In genomic region chr2:109577630-109578029, GRCh38 we compare ENCODE assay signal across 1 cellular context. TPM values are rescaled to one million over a fixed set of nuclear protein-coding genes. Genes with fewer than 3 reads are reported as not detected.
"Had no signal": no experiment of that assay in that cellular context is flagged by ENCODE, and none has a peak within 500 bp of the region (broad histone marks: within the 10 kb centered on the region; RNA-seq: fewer than 3 reads in every experiment).

No MANE protein-coding gene starts in this region.

RNA-seq across cellular contexts. Expression of gene SEPTIN10, which starts 36.1 kb away (rescaled TPM):
- total RNA-seq: naive thymus-derived CD8-positive, alpha-beta T cell had no signal
